In genomic region chr10:104253576-104254410, GRCh38 we compare ENCODE assay signal across 1 cellular context.
TF ChIP-seq lines count a peak whose summit lies in the region.

No MANE protein-coding gene starts in this region.

TF ChIP-seq in K562, 482 proteins besides CTCF, POLR2A, EP300 and RAD21:
- TF ChIP-seq ZNF146 (CRISPR knock-in tag; IDR thresholded peaks at IDR 0.05; ENCODE audit: unreplicated experiment) (no peak), ZBTB5 (IDR thresholded peaks at IDR 0.05) (no peak), KAT8 (IDR thresholded peaks at IDR 0.05; ENCODE audit: low read depth) (no peak), BDP1 (IDR thresholded peaks at IDR 0.05; ENCODE audit: insufficient read depth, insufficient read length) (no peak), THRA (IDR thresholded peaks at IDR 0.05) (no peak), ZNF282 (CRISPR knock-in tag; IDR thresholded peaks at IDR 0.05) (no peak), TOE1 (IDR thresholded peaks at IDR 0.05; ENCODE audit: borderline replicate concordance) (no peak), TOE1 (CRISPR knock-in tag; IDR thresholded peaks at IDR 0.05; ENCODE audit: borderline replicate concordance, low read depth) (no peak), GATA2 (CRISPR knock-in tag; IDR thresholded peaks at IDR 0.05) (0 out of 2 replicates have a peak, but pooled peaks have one; percentile 5), BACH1 (tag; IDR thresholded peaks at IDR 0.05) (0 out of 2 replicates have a peak, but pooled peaks have one; percentile 5), TAF15 (IDR thresholded peaks at IDR 0.05; ENCODE audit: low read depth, low read length) (no peak), HNRNPK (IDR thresholded peaks at IDR 0.05; ENCODE audit: low read depth, low read length, poor library complexity, severe bottlenecking) (no peak), THRB (CRISPR knock-in tag; conservative IDR thresholded peaks at IDR 0.05) (no peak), ZNF384 (IDR thresholded peaks at IDR 0.05; ENCODE audit: low read depth, low read length) (no peak), NUFIP1 (IDR thresholded peaks at IDR 0.05; ENCODE audit: partially characterized antibody) (peak; percentile 22), CREB3 (tag; conservative IDR thresholded peaks at IDR 0.05; ENCODE audit: low read depth) (no peak), SAP30 (IDR thresholded peaks at IDR 0.05; ENCODE audit: borderline replicate concordance, insufficient read depth, low read depth, low read length, poor library complexity, severe bottlenecking) (no peak), E2F8 (IDR thresholded peaks at IDR 0.05; ENCODE audit: low read depth, partially characterized antibody) (no peak)
